In the genomic region with DNA sequence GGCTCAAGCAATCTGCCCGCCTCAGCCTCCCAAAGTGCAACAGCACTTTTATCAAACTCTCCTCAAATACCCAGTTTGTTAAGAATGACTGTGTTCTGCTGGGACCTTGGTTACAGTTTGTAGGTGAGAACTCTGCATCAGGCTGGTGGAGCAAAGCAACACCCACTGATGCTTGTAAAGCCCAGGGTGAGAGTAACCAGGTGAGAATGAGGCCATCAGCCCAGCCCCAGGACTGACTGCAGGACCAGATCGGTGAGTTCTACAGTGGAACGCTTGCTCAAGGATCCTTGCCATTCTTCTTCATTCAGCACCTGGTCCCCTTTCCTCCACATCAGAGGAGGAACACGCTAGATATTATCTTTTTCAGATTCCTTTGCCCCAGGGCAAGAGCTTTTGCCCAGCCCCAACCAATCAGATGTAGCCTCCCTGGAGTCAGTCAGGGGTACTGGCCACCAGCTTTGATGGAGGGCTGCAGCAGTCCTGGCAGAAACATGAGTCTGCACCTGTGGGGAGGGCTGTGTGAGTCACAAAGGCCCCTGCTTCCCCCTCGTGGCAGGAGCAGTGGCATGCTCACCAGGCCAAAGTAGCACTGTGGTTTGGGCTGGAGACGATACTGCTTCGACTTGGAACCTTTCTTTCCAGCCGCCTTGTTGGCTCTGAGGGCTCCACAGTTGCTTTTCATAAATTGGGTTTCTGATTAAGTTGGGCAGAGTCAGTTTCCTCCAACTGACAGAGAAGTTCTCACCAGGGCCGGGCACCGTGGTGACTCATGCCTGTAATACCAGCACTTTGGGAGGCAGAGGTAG, we compare ENCODE assay signal across 8 cellular contexts. TPM values are rescaled to one million over a fixed set of nuclear protein-coding genes. Genes with fewer than 3 reads are reported as not detected.
DNase-seq lines count a peak whose midpoint lies in the region; ATAC-seq, FAIRE-seq and TF ChIP-seq lines count a peak whose summit lies in the region.

No MANE protein-coding gene starts in this region.

- ATAC-seq in WTC11, result peak; percentile 85
- ATAC-seq in HepG2, result peak; percentile 86
- no peak for ATAC-seq in GM21619 (IDR thresholded peaks at IDR 0.05; ENCODE audit: unreplicated experiment)

- no peak for TF ChIP-seq POLR2A in HepG2 (IDR thresholded peaks at IDR 0.05; ENCODE audit: insufficient read depth in 1 of 2, low read depth in 2 of 2, low read length in 2 of 2)

- H3K4me1 Mint-ChIP-seq in WTC11, result peaks cover 36% of the 10 kb centered on the region

- H3K4me3 Mint-ChIP-seq in WTC11, result no peak overlapping the region

- H3K36me3 ChIP-seq in mammary epithelial cell (ENCODE audit: insufficient read depth, low read length) (no peaks in the 10 kb centered on the region), HepG2 (replicated peaks in 1 of 2; ENCODE audit: control insufficient read depth in 1 of 2, insufficient read depth in 2 of 2, low read length in 2 of 2) (no peaks in the 10 kb centered on the region)

- H3K4me2 ChIP-seq in mammary epithelial cell (ENCODE audit: insufficient read depth, low read depth, low read length) (peak overlapping the region; percentile 50), HepG2 (ENCODE audit: low read depth, low read length) (peak overlapping the region; percentile 67)

- no peaks in the 10 kb centered on the region for H4K20me1 ChIP-seq in mammary epithelial cell (ENCODE audit: insufficient read depth, low read length)
- no peaks in the 10 kb centered on the region for H4K20me1 ChIP-seq in HepG2 (ENCODE audit: insufficient read depth, low read length)

- H3K27me3 Mint-ChIP-seq in WTC11 (ENCODE audit: low read depth), result no peaks in the 10 kb centered on the region; the same call in none of the 2 replicates

- in situ Hi-C loops in ACHN (cut with HindIII; ENCODE audit: low pct_ligation_motif_present, low pct_unique_long_range_greater_than_20kb, low sequenced_read_pairs), result no loop called here
- in situ Hi-C loops in GM13976 (cut with MboI; ENCODE audit: low sequenced_read_pairs, unreplicated experiment), result no loop called here
- in situ Hi-C loops in mammary epithelial cell (cut with MboI; ENCODE audit: low sequenced_read_pairs in 2 of 2), result no loop called here
- in situ Hi-C loops in HepG2 (cut with HindIII; ENCODE audit: extremely low pct_ligation_motif_present, low pct_unique_long_range_greater_than_20kb), result no loop called here

- no peaks in the 10 kb centered on the region for H3K9me3 Mint-ChIP-seq in WTC11

- H3K27ac Mint-ChIP-seq in WTC11, result peak overlapping the region; percentile 90

- CTCF ChIA-PET in WTC11 (lab: Charles Lee) (interaction anchor here (0.6 to 9.1 kb wide), 21 partner anchors 12 to 317 kb away, joined by 3 to 168 read pairs (median 5); partner anchors contain the start of genes ATRIP, CCDC51, PFKFB4 and SLC26A6), mammary epithelial cell (lab: Charles Lee; ENCODE audit: low non-redundant PET) (no interaction called here), HepG2 (lab: Yijun Ruan, JAX; ENCODE audit: low intra/inter-chr PET ratio, low total read pairs) (interaction anchor here (1.8 to 2.6 kb wide), 2 partner anchors 42 to 234 kb away, joined by 8 to 39 read pairs; a partner anchor contains a TSS)

- peak overlapping the region; percentile 39 for H2AFZ ChIP-seq in mammary epithelial cell (ENCODE audit: low read depth, low read length)
- H2AFZ ChIP-seq in HepG2 (ENCODE audit: low read length), result no peak overlapping the region

- H3K79me2 ChIP-seq in mammary epithelial cell (ENCODE audit: insufficient read depth, low read length), result no peaks in the 10 kb centered on the region
- no peaks in the 10 kb centered on the region for H3K79me2 ChIP-seq in HepG2 (ENCODE audit: insufficient read depth, low read length)

- H3K4me1 ChIP-seq in mammary epithelial cell (ENCODE audit: insufficient read depth, low read length) (peaks cover 39% of the 10 kb centered on the region), HepG2 (ENCODE audit: insufficient read depth, low read length) (peaks cover 46% of the 10 kb centered on the region)

- TF ChIP-seq RAD21 in HepG2 (CRISPR knock-in tag; IDR thresholded peaks at IDR 0.05), result peak; percentile 95

- H3K9me3 ChIP-seq in mammary epithelial cell (replicated peaks; ENCODE audit: insufficient read depth, low read length) (no peaks in the 10 kb centered on the region), HepG2 (ENCODE audit: low read length) (no peaks in the 10 kb centered on the region)

- BruUV-seq in mammary epithelial cell (replicated peaks; lab: Mats Ljungman, UMichigan) (no TSS peak), HepG2 (replicated peaks; lab: Mats Ljungman, UMichigan) (no TSS peak)

- peak; percentile 79 for DNase-seq in ACHN
- peak; percentile 82 for DNase-seq in GM13976 (ENCODE audit: low spot score)
- peak; percentile 68 for DNase-seq in LoVo (ENCODE audit: low spot score)
- DNase-seq in WTC11 (ENCODE audit: low spot score), result peak; percentile 84
- peak; percentile 92 for DNase-seq in mammary epithelial cell
- DNase-seq in HepG2 (ENCODE audit: low spot score), result peak; percentile 74
- DNase-seq in stimulated activated CD8-positive, alpha-beta memory T cell treated with anti-CD3 and anti-CD28 coated beads, Interleukin-15, amount 100 ng/mL, for 48 hours (ENCODE audit: low read depth in 2 of 2), result peak; percentile 56 to 58

- H3K4me3 ChIP-seq in mammary epithelial cell (replicated peaks in 1 of 3; ENCODE audit: insufficient read depth in 1 of 3, low read depth in 2 of 3, low read length in 3 of 3) (no peak overlapping the region), HepG2 (replicated peaks in 1 of 3; ENCODE audit: insufficient read depth in 1 of 3, low read depth in 2 of 3, low read length in 3 of 3) (peak overlapping the region in 1 of 3 experiments; percentile 25; a peak in 1 of 6 replicates)

- H3K36me3 Mint-ChIP-seq in WTC11, result no peaks in the 10 kb centered on the region

- TF ChIP-seq EP300 in HepG2 (IDR thresholded peaks at IDR 0.05; ENCODE audit: low read depth in 2 of 2, low read length in 2 of 2), result no peak
- TF ChIP-seq EP300 in HepG2 (CRISPR knock-in tag; IDR thresholded peaks at IDR 0.05; ENCODE audit: borderline replicate concordance), result no peak

- H3K27ac ChIP-seq in mammary epithelial cell (ENCODE audit: insufficient read depth, low read depth, low read length) (peak overlapping the region; percentile 58), HepG2 (ENCODE audit: extremely low read length, insufficient read depth, low read length) (no peak overlapping the region)

- FAIRE-seq in HepG2 (lab: Jason Lieb, UNC), result peak; percentile 79

- TF ChIP-seq CTCF in GM13976 (IDR thresholded peaks at IDR 0.05; ENCODE audit: borderline replicate concordance, control extremely low read depth, extremely low read depth, insufficient read depth, missing control alignments), result peak; percentile 67
- TF ChIP-seq CTCF in WTC11 (IDR thresholded peaks at IDR 0.05), result 0 out of 2 replicates have a peak, but pooled peaks have one; percentile 17
- TF ChIP-seq CTCF in mammary epithelial cell (conservative IDR thresholded peaks at IDR 0.05 in 1 of 2, IDR thresholded peaks at IDR 0.05 in 1 of 2; ENCODE audit: extremely low read depth in 1 of 2, insufficient read depth in 1 of 2, low read depth in 1 of 2, low read length in 2 of 2), result peak; percentile 56 to 69
- TF ChIP-seq CTCF in HepG2 (CRISPR knock-in tag; IDR thresholded peaks at IDR 0.05), result peak; percentile 98

- POLR2A ChIA-PET in WTC11 (lab: Charles Lee), result interaction anchor here (0.7 to 1.6 kb wide), 3 partner anchors 34 to 329 kb away, joined by 3 to 8 read pairs (median 4); partner anchors contain the start of gene ATRIP
- POLR2A ChIA-PET in HepG2 (lab: Yijun Ruan, JAX), result interaction anchor here (1.0 to 2.7 kb wide), 6 partner anchors 34 to 107 kb away, joined by 3 to 20 read pairs (median 4); partner anchors contain the start of genes ATRIP, CCDC51 and TMA7

- no peak overlapping the region for H3K9ac ChIP-seq in mammary epithelial cell (ENCODE audit: insufficient read depth, low read length)
- H3K9ac ChIP-seq in HepG2 (ENCODE audit: insufficient read depth, low read depth, low read length), result peak overlapping the region; percentile 42; the same call in 1 of the 2 replicates

- dilution Hi-C loops in mammary epithelial cell (cut with HindIII; ENCODE audit: low sequenced_read_pairs), result loop anchor here (5.0 kb wide), 1 partner anchor 45 kb away; no protein-coding TSS in a partner anchor

- 6% methylated on average over 9 of the region's 10 CpGs for WGBS in mammary epithelial cell (ENCODE audit: low coverage, missing lambda C conversion rate)
- WGBS in HepG2 (ENCODE audit: low lambda C conversion rate), result 36% methylated on average over 7 of the region's 10 CpGs

- intact Hi-C loops in mammary epithelial cell (cut with micrococcal nuclease), result loop anchor here (1.0 to 2.0 kb wide), 3 partner anchors 35 to 42 kb away; no protein-coding TSS in a partner anchor
- intact Hi-C loops in HepG2 (cut with micrococcal nuclease; ENCODE audit: unreplicated experiment), result loop anchor here (1.0 to 5.0 kb wide), 4 partner anchors 35 to 235 kb away; no protein-coding TSS in a partner anchor

- H3K27me3 ChIP-seq in mammary epithelial cell (ENCODE audit: insufficient read depth, low read length) (no peaks in the 10 kb centered on the region), HepG2 (ENCODE audit: control insufficient read depth in 1 of 2, insufficient read depth in 2 of 2, low read length in 2 of 2) (peaks cover 0 to 8% of the 10 kb centered on the region in 2 experiments; a peak in 2 of 5 replicates)

RNA-seq across cellular contexts. Expression of gene SHISA5, which starts 3.5 kb away (rescaled TPM):
- total RNA-seq in WTC11 (2021) (137 to 165 TPM (median 158 TPM) in 3 replicates), mammary epithelial cell (100 to 1,000 TPM in 1 of 2 donors, 10 to 100 TPM in 1; 56.0 to 124 TPM), HepG2 (2016; rRNA removed; fragmentation: Illumina TruSeq; extraction: Trizol) (74.3 and 91.4 TPM in 2 replicates)
- polyA plus RNA-seq in mammary epithelial cell (114 TPM), HepG2 (2011; rRNA removed) (75.8 and 83.0 TPM in 2 replicates)
- 136 TPM for polyA minus RNA-seq in mammary epithelial cell
- 90.2 and 104 TPM in 2 replicates for total RNA-seq in HepG2 (2016; cell fraction: cytosol; rRNA removed; fragmentation: Illumina TruSeq; extraction: Trizol; ENCODE audit: low read depth)
- total RNA-seq in HepG2 (2016; cell fraction: insoluble cytoplasmic fraction; rRNA removed; fragmentation: Illumina TruSeq; extraction: Trizol), result 67.1 and 95.9 TPM in 2 replicates
- total RNA-seq in HepG2 (2016; cell fraction: membrane; rRNA removed; fragmentation: Illumina TruSeq; extraction: Trizol), result 162 and 190 TPM in 2 replicates
- total RNA-seq in HepG2 (2016; cell fraction: nucleus; rRNA removed; fragmentation: Illumina TruSeq; extraction: Trizol), result 45.3 and 51.5 TPM in 2 replicates
- polyA plus RNA-seq in HepG2 (2011; cell fraction: cytosol; rRNA removed), result 82.9 and 103 TPM in 2 replicates
- 54.8 and 59.4 TPM in 2 replicates for polyA plus RNA-seq in HepG2 (2011; cell fraction: nucleus; rRNA removed)
- 68.4 and 68.8 TPM in 2 replicates for polyA plus RNA-seq in HepG2 (2012)
- 116 and 135 TPM in 2 replicates for polyA plus RNA-seq in HepG2 (2016; cell fraction: cytosol; fragmentation: Illumina TruSeq; extraction: Trizol; ENCODE audit: low read depth)
- 71.7 and 96.4 TPM in 2 replicates for polyA plus RNA-seq in HepG2 (2016; cell fraction: insoluble cytoplasmic fraction; fragmentation: Illumina TruSeq; extraction: Trizol; ENCODE audit: low read depth)
- 203 and 209 TPM in 2 replicates for polyA plus RNA-seq in HepG2 (2016; cell fraction: membrane; fragmentation: Illumina TruSeq; extraction: Trizol; ENCODE audit: low read depth)
- 89.8 and 103 TPM in 2 replicates for polyA plus RNA-seq in HepG2 (2016; cell fraction: nucleus; fragmentation: Illumina TruSeq; extraction: Trizol; ENCODE audit: insufficient read depth, low read depth)
- polyA minus RNA-seq in HepG2 (2011; rRNA and poly(A)+ RNA removed; ENCODE audit: low replicate concordance), result 147 and 175 TPM in 2 replicates
- polyA minus RNA-seq in HepG2 (2011; cell fraction: cytosol; rRNA and poly(A)+ RNA removed), result 34.9 and 49.9 TPM in 2 replicates
- 11.2 and 15.8 TPM in 2 replicates for polyA minus RNA-seq in HepG2 (2011; cell fraction: nucleus; rRNA and poly(A)+ RNA removed)

RNA-seq across cellular contexts. Expression of gene PFKFB4, which starts 49.1 kb away (rescaled TPM):
- total RNA-seq in WTC11 (2021) (18.0 to 26.8 TPM (median 26.7 TPM) in 3 replicates), mammary epithelial cell (10 to 100 TPM; 14.7 to 45.3 TPM), HepG2 (2016; rRNA removed; fragmentation: Illumina TruSeq; extraction: Trizol) (6.4 and 7.1 TPM in 2 replicates)
- polyA plus RNA-seq in mammary epithelial cell (26.2 TPM), HepG2 (2011; rRNA removed) (103 and 122 TPM in 2 replicates)
- 36.7 TPM for polyA minus RNA-seq in mammary epithelial cell
- 2.1 and 2.6 TPM in 2 replicates for total RNA-seq in HepG2 (2016; cell fraction: cytosol; rRNA removed; fragmentation: Illumina TruSeq; extraction: Trizol; ENCODE audit: low read depth)
- 6.7 and 7.5 TPM in 2 replicates for total RNA-seq in HepG2 (2016; cell fraction: insoluble cytoplasmic fraction; rRNA removed; fragmentation: Illumina TruSeq; extraction: Trizol)
- 3.4 and 3.7 TPM in 2 replicates for total RNA-seq in HepG2 (2016; cell fraction: membrane; rRNA removed; fragmentation: Illumina TruSeq; extraction: Trizol)
- total RNA-seq in HepG2 (2016; cell fraction: nucleus; rRNA removed; fragmentation: Illumina TruSeq; extraction: Trizol), result 5.4 and 8.1 TPM in 2 replicates
- 80.3 and 95.3 TPM in 2 replicates for polyA plus RNA-seq in HepG2 (2011; cell fraction: cytosol; rRNA removed)
- 274 and 322 TPM in 2 replicates for polyA plus RNA-seq in HepG2 (2011; cell fraction: nucleus; rRNA removed)
- polyA plus RNA-seq in HepG2 (2012), result 46.3 and 53.1 TPM in 2 replicates
- polyA plus RNA-seq in HepG2 (2016; cell fraction: cytosol; fragmentation: Illumina TruSeq; extraction: Trizol; ENCODE audit: low read depth), result 0.64 and 0.77 TPM in 2 replicates
- polyA plus RNA-seq in HepG2 (2016; cell fraction: insoluble cytoplasmic fraction; fragmentation: Illumina TruSeq; extraction: Trizol; ENCODE audit: low read depth), result 4.4 and 4.7 TPM in 2 replicates
- polyA plus RNA-seq in HepG2 (2016; cell fraction: membrane; fragmentation: Illumina TruSeq; extraction: Trizol; ENCODE audit: low read depth), result 1.8 and 2.0 TPM in 2 replicates
- polyA plus RNA-seq in HepG2 (2016; cell fraction: nucleus; fragmentation: Illumina TruSeq; extraction: Trizol; ENCODE audit: insufficient read depth, low read depth), result 11.6 and 13.1 TPM in 2 replicates
- 5.2 and 195 TPM in 2 replicates for polyA minus RNA-seq in HepG2 (2011; rRNA and poly(A)+ RNA removed; ENCODE audit: low replicate concordance)
- 52.8 and 55.0 TPM in 2 replicates for polyA minus RNA-seq in HepG2 (2011; cell fraction: cytosol; rRNA and poly(A)+ RNA removed)
- 111 and 115 TPM in 2 replicates for polyA minus RNA-seq in HepG2 (2011; cell fraction: nucleus; rRNA and poly(A)+ RNA removed)

RNA-seq across cellular contexts. Expression of gene UCN2, which starts 56.1 kb away (rescaled TPM):
- total RNA-seq in WTC11 (2021), result 0.34 to 0.46 TPM in 2 of 3 replicates, not detected in the other
- total RNA-seq in mammary epithelial cell, result 10 to 100 TPM in 1 of 2 donors, 1 to 10 TPM in 1; 6.8 to 28.3 TPM
- 9.9 TPM for polyA plus RNA-seq in mammary epithelial cell
- 8.2 TPM for polyA minus RNA-seq in mammary epithelial cell
- total RNA-seq in HepG2 (2016; rRNA removed; fragmentation: Illumina TruSeq; extraction: Trizol), result 0.07 and 0.13 TPM in 2 replicates
- not detected in 2 replicates for total RNA-seq in HepG2 (2016; cell fraction: cytosol; rRNA removed; fragmentation: Illumina TruSeq; extraction: Trizol; ENCODE audit: low read depth)
- total RNA-seq in HepG2 (2016; cell fraction: insoluble cytoplasmic fraction; rRNA removed; fragmentation: Illumina TruSeq; extraction: Trizol), result 0.11 TPM in 1 of 2 replicates, not detected in the other
- total RNA-seq in HepG2 (2016; cell fraction: membrane; rRNA removed; fragmentation: Illumina TruSeq; extraction: Trizol), result 0.10 TPM in 1 of 2 replicates, not detected in the other
- total RNA-seq in HepG2 (2016; cell fraction: nucleus; rRNA removed; fragmentation: Illumina TruSeq; extraction: Trizol), result 0.31 and 0.43 TPM in 2 replicates
- 1.5 and 2.3 TPM in 2 replicates for polyA plus RNA-seq in HepG2 (2011; rRNA removed)
- 0.71 and 0.87 TPM in 2 replicates for polyA plus RNA-seq in HepG2 (2011; cell fraction: cytosol; rRNA removed)
- polyA plus RNA-seq in HepG2 (2011; cell fraction: nucleus; rRNA removed), result 21.5 and 24.3 TPM in 2 replicates
- polyA plus RNA-seq in HepG2 (2012), result 0.99 and 2.0 TPM in 2 replicates
- polyA plus RNA-seq in HepG2 (2016; cell fraction: cytosol; fragmentation: Illumina TruSeq; extraction: Trizol; ENCODE audit: low read depth), result 0.09 TPM in 1 of 2 replicates, not detected in the other
- polyA plus RNA-seq in HepG2 (2016; cell fraction: insoluble cytoplasmic fraction; fragmentation: Illumina TruSeq; extraction: Trizol; ENCODE audit: low read depth), result not detected in 2 replicates
- not detected in 2 replicates for polyA plus RNA-seq in HepG2 (2016; cell fraction: membrane; fragmentation: Illumina TruSeq; extraction: Trizol; ENCODE audit: low read depth)
- 0.70 and 1.8 TPM in 2 replicates for polyA plus RNA-seq in HepG2 (2016; cell fraction: nucleus; fragmentation: Illumina TruSeq; extraction: Trizol; ENCODE audit: insufficient read depth, low read depth)
- polyA minus RNA-seq in HepG2 (2011; rRNA and poly(A)+ RNA removed; ENCODE audit: low replicate concordance), result 1.2 and 2.9 TPM in 2 replicates
- not detected in 2 replicates for polyA minus RNA-seq in HepG2 (2011; cell fraction: cytosol; rRNA and poly(A)+ RNA removed)
- polyA minus RNA-seq in HepG2 (2011; cell fraction: nucleus; rRNA and poly(A)+ RNA removed), result 2.1 and 2.2 TPM in 2 replicates

Comparison
In these comparisons a context has a peak if more than half of its experiments do, and no peak if none do; other contexts are left out.
1. CTCF ChIP-seq: peak in every context shown above with its lines; median percentile 98 in HepG2; 67 in GM13976; 62 in mammary epithelial cell; 17 in WTC11.